In genomic region chr15:70093070-70093469, GRCh38 we compare ENCODE assay signal across 8 cellular contexts. TPM values are rescaled to one million over a fixed set of nuclear protein-coding genes. Genes with fewer than 3 reads are reported as not detected.
DNase-seq lines count a peak whose midpoint lies in the region; ATAC-seq and TF ChIP-seq lines count a peak whose summit lies in the region.

No MANE protein-coding gene starts in this region.

- DNase-seq in stimulated activated naive CD8-positive, alpha-beta T cell treated with anti-CD3 and anti-CD28 coated beads, Interleukin-15, Interleukin-2, amounts not matched to agents 100 U/mL and 50 U/mL, for 24 hours: no peak
- DNase-seq in activated naive CD8-positive, alpha-beta T cell treated with anti-CD3 and anti-CD28 coated beads for 36 hours: no peak
- DNase-seq in vagina (ENCODE audit: extremely low spot score in 2 of 2) (no peak), endothelial cell (ENCODE audit: low spot score) (no peak)

- no peak for ATAC-seq in stimulated activated naive CD8-positive, alpha-beta T cell treated with anti-CD3 and anti-CD28 coated beads, Interleukin-15, Interleukin-2, amounts not matched to agents 100 U/mL and 50 U/mL, for 24 hours
- ATAC-seq in HG03097 (IDR thresholded peaks at IDR 0.05; ENCODE audit: low FRiP score, unreplicated experiment) (no peak), GM18907 (IDR thresholded peaks at IDR 0.05; ENCODE audit: unreplicated experiment) (no peak)

- TF ChIP-seq CTCF in vagina (IDR thresholded peaks at IDR 0.05) (no peak), endothelial cell (IDR thresholded peaks at IDR 0.05; ENCODE audit: unreplicated experiment) (no peak)

- H3K9me3 Mint-ChIP-seq in stimulated activated naive CD8-positive, alpha-beta T cell treated with anti-CD3 and anti-CD28 coated beads, Interleukin-15, Interleukin-2, amounts not matched to agents 100 ng/mL and 50 ng/mL, for 24 hours: no peaks in the 10 kb centered on the region
- H3K9me3 Mint-ChIP-seq in activated naive CD8-positive, alpha-beta T cell treated with anti-CD3 and anti-CD28 coated beads for 36 hours: no peaks in the 10 kb centered on the region
- no peaks in the 10 kb centered on the region for H3K9me3 Mint-ChIP-seq in endothelial cell (ENCODE audit: unreplicated experiment)

- H3K36me3 ChIP-seq in mucosa of stomach (ENCODE audit: control insufficient read depth, insufficient read depth, low read length) (no peaks in the 10 kb centered on the region), vagina (peaks cover 0 to 9% of the 10 kb centered on the region in 2 donors)

- peak overlapping the region; percentile 24 for H3K9ac ChIP-seq in mucosa of stomach (ENCODE audit: low read length)

- H3K36me3 Mint-ChIP-seq in stimulated activated naive CD8-positive, alpha-beta T cell treated with anti-CD3 and anti-CD28 coated beads, Interleukin-15, Interleukin-2, amounts not matched to agents 100 ng/mL and 50 ng/mL, for 24 hours (ENCODE audit: low read depth): peaks cover 66% of the 10 kb centered on the region
- peaks cover 50% of the 10 kb centered on the region for H3K36me3 Mint-ChIP-seq in activated naive CD8-positive, alpha-beta T cell treated with anti-CD3 and anti-CD28 coated beads for 36 hours
- H3K36me3 Mint-ChIP-seq in endothelial cell (ENCODE audit: low read depth, unreplicated experiment): peaks cover 9% of the 10 kb centered on the region

- H3K4me3 Mint-ChIP-seq in stimulated activated naive CD8-positive, alpha-beta T cell treated with anti-CD3 and anti-CD28 coated beads, Interleukin-15, Interleukin-2, amounts not matched to agents 100 ng/mL and 50 ng/mL, for 24 hours: peak overlapping the region; percentile 5
- H3K4me3 Mint-ChIP-seq in activated naive CD8-positive, alpha-beta T cell treated with anti-CD3 and anti-CD28 coated beads for 36 hours: peak overlapping the region; percentile 4
- no peak overlapping the region for H3K4me3 Mint-ChIP-seq in endothelial cell (ENCODE audit: unreplicated experiment)

- no peak overlapping the region for H3K4me3 ChIP-seq in mucosa of stomach (ENCODE audit: low read length)
- peak overlapping the region in 1 of 2 donors; percentile 9 for H3K4me3 ChIP-seq in vagina

- intact Hi-C loops in vagina (cut with DNase I): loop anchor here (10.0 kb wide), 2 partner anchors 232 to 382 kb away; no protein-coding TSS in a partner anchor

- no peak for TF ChIP-seq POLR2A in vagina (IDR thresholded peaks at IDR 0.05)

- peaks cover 76% of the 10 kb centered on the region for H3K4me1 Mint-ChIP-seq in stimulated activated naive CD8-positive, alpha-beta T cell treated with anti-CD3 and anti-CD28 coated beads, Interleukin-15, Interleukin-2, amounts not matched to agents 100 ng/mL and 50 ng/mL, for 24 hours (ENCODE audit: low read depth)
- H3K4me1 Mint-ChIP-seq in activated naive CD8-positive, alpha-beta T cell treated with anti-CD3 and anti-CD28 coated beads for 36 hours: peaks cover 65% of the 10 kb centered on the region
- H3K4me1 Mint-ChIP-seq in endothelial cell (ENCODE audit: unreplicated experiment): peaks cover 57% of the 10 kb centered on the region

- no peaks in the 10 kb centered on the region for H3K9me3 ChIP-seq in mucosa of stomach (ENCODE audit: control insufficient read depth, low read length)
- no peaks in the 10 kb centered on the region for H3K9me3 ChIP-seq in vagina

- peaks cover 3% of the 10 kb centered on the region for H3K27me3 ChIP-seq in mucosa of stomach (ENCODE audit: control insufficient read depth, insufficient read depth, low read length)
- H3K27me3 ChIP-seq in vagina: no peaks in the 10 kb centered on the region

- H3K27ac Mint-ChIP-seq in stimulated activated naive CD8-positive, alpha-beta T cell treated with anti-CD3 and anti-CD28 coated beads, Interleukin-15, Interleukin-2, amounts not matched to agents 100 ng/mL and 50 ng/mL, for 24 hours: no peak overlapping the region
- H3K27ac Mint-ChIP-seq in activated naive CD8-positive, alpha-beta T cell treated with anti-CD3 and anti-CD28 coated beads for 36 hours: no peak overlapping the region
- no peak overlapping the region for H3K27ac Mint-ChIP-seq in endothelial cell (ENCODE audit: unreplicated experiment)

- H3K4me1 ChIP-seq in mucosa of stomach (ENCODE audit: control insufficient read depth, insufficient read depth, low read length) (peaks cover 64% of the 10 kb centered on the region), vagina (peaks cover 78% of the 10 kb centered on the region)

- H3K27ac ChIP-seq in vagina: peak overlapping the region; percentile 30

- H3K27me3 Mint-ChIP-seq in stimulated activated naive CD8-positive, alpha-beta T cell treated with anti-CD3 and anti-CD28 coated beads, Interleukin-15, Interleukin-2, amounts not matched to agents 100 ng/mL and 50 ng/mL, for 24 hours: no peaks in the 10 kb centered on the region
- H3K27me3 Mint-ChIP-seq in activated naive CD8-positive, alpha-beta T cell treated with anti-CD3 and anti-CD28 coated beads for 36 hours: no peaks in the 10 kb centered on the region
- peaks cover 9% of the 10 kb centered on the region for H3K27me3 Mint-ChIP-seq in endothelial cell (ENCODE audit: unreplicated experiment)

RNA-seq across cellular contexts. Expression of gene TLE3, which starts 4.6 kb away (rescaled TPM):
- 10 to 100 TPM; 70.8 to 71.6 TPM for total RNA-seq in activated naive CD8-positive, alpha-beta T cell treated with anti-CD3 and anti-CD28 coated beads for 36 hours
- 64.6 TPM for total RNA-seq in vagina
- total RNA-seq in endothelial cell (ENCODE audit: unreplicated experiment): 80.8 TPM
